1 cellular context compared by ENCODE assay signal in genomic region chr14:74622257-74622656, GRCh38.
TF ChIP-seq lines count a peak whose summit lies in the region.

No MANE protein-coding gene starts in this region.

TF ChIP-seq in K562, 482 proteins besides CTCF, POLR2A, EP300 and RAD21:
- TF ChIP-seq DMBX1 (CRISPR knock-in tag; IDR thresholded peaks at IDR 0.05; ENCODE audit: borderline replicate concordance) (no peak), BRD9 (IDR thresholded peaks at IDR 0.05; ENCODE audit: low read depth, partially characterized antibody) (no peak), DDX20 (tag; IDR thresholded peaks at IDR 0.05; ENCODE audit: low read depth) (no peak), PHB2 (IDR thresholded peaks at IDR 0.05; ENCODE audit: low read depth) (no peak), ZFPM2 (CRISPR knock-in tag; IDR thresholded peaks at IDR 0.05) (no peak), MAFG (tag; conservative IDR thresholded peaks at IDR 0.05) (peak; percentile 59), JUN (IDR thresholded peaks at IDR 0.05; ENCODE audit: borderline replicate concordance, low read depth, low read length) (no peak), JUN (CRISPR knock-in tag; IDR thresholded peaks at IDR 0.05; ENCODE audit: borderline replicate concordance) (no peak), HMBOX1 (IDR thresholded peaks at IDR 0.05) (no peak), CCAR2 (IDR thresholded peaks at IDR 0.05; ENCODE audit: low read depth, low read length) (no peak), POLR3A (IDR thresholded peaks at IDR 0.05; ENCODE audit: borderline replicate concordance, extremely low read depth, insufficient read depth, insufficient read length) (no peak), ZNF778 (CRISPR knock-in tag; IDR thresholded peaks at IDR 0.05) (no peak), ZNF316 (IDR thresholded peaks at IDR 0.05) (peak; percentile 79), HDGF (IDR thresholded peaks at IDR 0.05) (no peak), HDAC6 (IDR thresholded peaks at IDR 0.05; ENCODE audit: low read depth, low read length) (no peak), ZNF165 (CRISPR knock-in tag; IDR thresholded peaks at IDR 0.05; ENCODE audit: borderline replicate concordance) (no peak), STAT5B (CRISPR knock-in tag; IDR thresholded peaks at IDR 0.05) (no peak), ESRRB (CRISPR knock-in tag; IDR thresholded peaks at IDR 0.05; ENCODE audit: borderline replicate concordance) (no peak), ZNF584 (CRISPR knock-in tag; IDR thresholded peaks at IDR 0.05; ENCODE audit: low read depth) (no peak), MAFK (IDR thresholded peaks at IDR 0.05; ENCODE audit: low read length) (0 out of 2 replicates have a peak, but pooled peaks have one; percentile 12), ZNF507 (tag; conservative IDR thresholded peaks at IDR 0.05) (no peak), PHF8 (IDR thresholded peaks at IDR 0.05; ENCODE audit: borderline replicate concordance, low read length) (no peak), E2F5 (CRISPR knock-in tag; IDR thresholded peaks at IDR 0.05) (no peak), KDM1A (IDR thresholded peaks at IDR 0.05) (peak; percentile 67 to 79; a peak in 3 of 4 replicates), TBL1XR1 (IDR thresholded peaks at IDR 0.05; ENCODE audit: low read length in 2 of 2) (no peak), CHD1 (IDR thresholded peaks at IDR 0.05; ENCODE audit: low read length) (no peak), ZNF780A (CRISPR knock-in tag; IDR thresholded peaks at IDR 0.05) (no peak), ID3 (CRISPR knock-in tag; IDR thresholded peaks at IDR 0.05) (no peak), ID3 (tag; IDR thresholded peaks at IDR 0.05) (no peak), HNRNPK (IDR thresholded peaks at IDR 0.05; ENCODE audit: low read depth, low read length, poor library complexity, severe bottlenecking) (no peak), ZNF444 (CRISPR knock-in tag; IDR thresholded peaks at IDR 0.05) (no peak), FOS (IDR thresholded peaks at IDR 0.05; ENCODE audit: extremely low read depth, insufficient read length) (no peak), CBX5 (IDR thresholded peaks at IDR 0.05; ENCODE audit: borderline replicate concordance, low read depth) (no peak), SMAD2 (IDR thresholded peaks at IDR 0.05; ENCODE audit: low read depth, low read length) (no peak), MAFF (IDR thresholded peaks at IDR 0.05; ENCODE audit: low read length) (peak; percentile 24; the same call in 1 of the 2 replicates), FOXJ2 (tag; IDR thresholded peaks at IDR 0.05) (no peak), NFE2 (IDR thresholded peaks at IDR 0.05; ENCODE audit: low read depth) (peak; percentile 52; the same call in 1 of the 2 replicates), ZNF398 (CRISPR knock-in tag; IDR thresholded peaks at IDR 0.05) (no peak), ZBTB11 (CRISPR knock-in tag; IDR thresholded peaks at IDR 0.05) (no peak), C11orf30 (IDR thresholded peaks at IDR 0.05; ENCODE audit: low read depth) (peak; percentile 68), MEIS2 (IDR thresholded peaks at IDR 0.05; ENCODE audit: partially characterized antibody) (no peak), MEF2A (IDR thresholded peaks at IDR 0.05; ENCODE audit: control insufficient read depth, low read depth, low read length) (no peak)
